Comparison of ENCODE assay signal across 1 cellular context in the genomic region with DNA sequence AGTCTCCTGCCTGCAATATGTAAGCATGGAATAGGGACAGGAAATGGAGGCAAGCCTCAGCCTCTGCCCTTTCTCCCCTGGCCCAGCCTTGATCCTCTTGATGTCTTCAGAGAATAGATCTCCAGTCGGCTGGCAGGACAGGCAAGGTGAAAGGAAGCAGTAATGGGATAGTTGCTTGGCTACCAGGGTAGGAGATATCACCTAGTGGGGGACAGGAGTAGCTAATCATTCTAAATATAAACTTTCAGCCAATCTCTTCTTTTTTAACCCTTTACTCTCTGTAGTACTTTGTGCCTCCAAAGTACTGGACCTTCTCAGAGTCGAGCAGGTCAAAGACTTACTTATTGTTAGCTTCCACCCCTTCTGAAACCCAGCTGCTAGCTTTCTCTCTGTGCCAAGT.
TF ChIP-seq lines count a peak whose summit lies in the region.

No MANE protein-coding gene starts in this region.

TF ChIP-seq in SK-N-SH treated with all-trans-retinoic acid at 6 μM for 48 hours, 23 proteins besides CTCF, POLR2A, EP300 and RAD21 (continued from another document):
- TF ChIP-seq, protein P1, sequence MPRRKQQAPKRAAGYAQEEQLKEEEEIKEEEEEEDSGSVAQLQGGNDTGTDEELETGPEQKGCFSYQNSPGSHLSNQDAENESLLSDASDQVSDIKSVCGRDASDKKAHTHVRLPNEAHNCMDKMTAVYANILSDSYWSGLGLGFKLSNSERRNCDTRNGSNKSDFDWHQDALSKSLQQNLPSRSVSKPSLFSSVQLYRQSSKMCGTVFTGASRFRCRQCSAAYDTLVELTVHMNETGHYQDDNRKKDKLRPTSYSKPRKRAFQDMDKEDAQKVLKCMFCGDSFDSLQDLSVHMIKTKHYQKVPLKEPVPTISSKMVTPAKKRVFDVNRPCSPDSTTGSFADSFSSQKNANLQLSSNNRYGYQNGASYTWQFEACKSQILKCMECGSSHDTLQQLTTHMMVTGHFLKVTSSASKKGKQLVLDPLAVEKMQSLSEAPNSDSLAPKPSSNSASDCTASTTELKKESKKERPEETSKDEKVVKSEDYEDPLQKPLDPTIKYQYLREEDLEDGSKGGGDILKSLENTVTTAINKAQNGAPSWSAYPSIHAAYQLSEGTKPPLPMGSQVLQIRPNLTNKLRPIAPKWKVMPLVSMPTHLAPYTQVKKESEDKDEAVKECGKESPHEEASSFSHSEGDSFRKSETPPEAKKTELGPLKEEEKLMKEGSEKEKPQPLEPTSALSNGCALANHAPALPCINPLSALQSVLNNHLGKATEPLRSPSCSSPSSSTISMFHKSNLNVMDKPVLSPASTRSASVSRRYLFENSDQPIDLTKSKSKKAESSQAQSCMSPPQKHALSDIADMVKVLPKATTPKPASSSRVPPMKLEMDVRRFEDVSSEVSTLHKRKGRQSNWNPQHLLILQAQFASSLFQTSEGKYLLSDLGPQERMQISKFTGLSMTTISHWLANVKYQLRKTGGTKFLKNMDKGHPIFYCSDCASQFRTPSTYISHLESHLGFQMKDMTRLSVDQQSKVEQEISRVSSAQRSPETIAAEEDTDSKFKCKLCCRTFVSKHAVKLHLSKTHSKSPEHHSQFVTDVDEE (CRISPR knock-in tag; IDR thresholded peaks at IDR 0.05): no peak
- no peak for TF ChIP-seq PPARA (CRISPR knock-in tag; IDR thresholded peaks at IDR 0.05; ENCODE audit: borderline replicate concordance)
- TF ChIP-seq, protein P2, sequence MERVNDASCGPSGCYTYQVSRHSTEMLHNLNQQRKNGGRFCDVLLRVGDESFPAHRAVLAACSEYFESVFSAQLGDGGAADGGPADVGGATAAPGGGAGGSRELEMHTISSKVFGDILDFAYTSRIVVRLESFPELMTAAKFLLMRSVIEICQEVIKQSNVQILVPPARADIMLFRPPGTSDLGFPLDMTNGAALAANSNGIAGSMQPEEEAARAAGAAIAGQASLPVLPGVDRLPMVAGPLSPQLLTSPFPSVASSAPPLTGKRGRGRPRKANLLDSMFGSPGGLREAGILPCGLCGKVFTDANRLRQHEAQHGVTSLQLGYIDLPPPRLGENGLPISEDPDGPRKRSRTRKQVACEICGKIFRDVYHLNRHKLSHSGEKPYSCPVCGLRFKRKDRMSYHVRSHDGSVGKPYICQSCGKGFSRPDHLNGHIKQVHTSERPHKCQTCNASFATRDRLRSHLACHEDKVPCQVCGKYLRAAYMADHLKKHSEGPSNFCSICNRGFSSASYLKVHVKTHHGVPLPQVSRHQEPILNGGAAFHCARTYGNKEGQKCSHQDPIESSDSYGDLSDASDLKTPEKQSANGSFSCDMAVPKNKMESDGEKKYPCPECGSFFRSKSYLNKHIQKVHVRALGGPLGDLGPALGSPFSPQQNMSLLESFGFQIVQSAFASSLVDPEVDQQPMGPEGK (CRISPR knock-in tag; IDR thresholded peaks at IDR 0.05; ENCODE audit: borderline replicate concordance): no peak
- no peak for TF ChIP-seq ZFP30 (CRISPR knock-in tag; IDR thresholded peaks at IDR 0.05)
- no peak for TF ChIP-seq ESRRG (CRISPR knock-in tag; IDR thresholded peaks at IDR 0.05)
